Comparison of ENCODE assay signal across 1 cellular context in the genomic region with DNA sequence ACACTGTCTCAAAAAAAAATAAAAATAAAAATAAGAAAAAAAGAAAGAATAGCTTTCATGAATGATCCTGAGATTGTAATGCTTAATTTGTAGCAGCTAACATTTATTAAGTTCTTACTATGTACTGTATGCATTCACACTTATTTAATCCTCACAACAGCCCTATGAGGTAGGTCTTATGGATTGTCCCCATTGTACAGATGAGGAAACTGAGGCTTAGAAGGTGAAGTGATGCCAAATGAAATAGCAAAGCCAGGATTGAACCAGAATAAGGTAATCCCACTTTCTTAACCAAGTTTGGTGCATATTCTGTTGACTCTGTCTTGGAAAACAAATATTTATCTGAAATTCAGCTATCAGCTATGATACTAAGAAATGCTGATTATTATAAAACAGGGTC.
TF ChIP-seq lines count a peak whose summit lies in the region.

No MANE protein-coding gene starts in this region.

TF ChIP-seq in liver, 16 proteins besides CTCF, POLR2A, EP300 and RAD21 (continued from another document):
- TF ChIP-seq, protein P1, sequence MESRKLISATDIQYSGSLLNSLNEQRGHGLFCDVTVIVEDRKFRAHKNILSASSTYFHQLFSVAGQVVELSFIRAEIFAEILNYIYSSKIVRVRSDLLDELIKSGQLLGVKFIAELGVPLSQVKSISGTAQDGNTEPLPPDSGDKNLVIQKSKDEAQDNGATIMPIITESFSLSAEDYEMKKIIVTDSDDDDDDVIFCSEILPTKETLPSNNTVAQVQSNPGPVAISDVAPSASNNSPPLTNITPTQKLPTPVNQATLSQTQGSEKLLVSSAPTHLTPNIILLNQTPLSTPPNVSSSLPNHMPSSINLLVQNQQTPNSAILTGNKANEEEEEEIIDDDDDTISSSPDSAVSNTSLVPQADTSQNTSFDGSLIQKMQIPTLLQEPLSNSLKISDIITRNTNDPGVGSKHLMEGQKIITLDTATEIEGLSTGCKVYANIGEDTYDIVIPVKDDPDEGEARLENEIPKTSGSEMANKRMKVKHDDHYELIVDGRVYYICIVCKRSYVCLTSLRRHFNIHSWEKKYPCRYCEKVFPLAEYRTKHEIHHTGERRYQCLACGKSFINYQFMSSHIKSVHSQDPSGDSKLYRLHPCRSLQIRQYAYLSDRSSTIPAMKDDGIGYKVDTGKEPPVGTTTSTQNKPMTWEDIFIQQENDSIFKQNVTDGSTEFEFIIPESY (IDR thresholded peaks at IDR 0.05), result no peak
